ENCODE assay signal across 20 cellular contexts in the genomic region with DNA sequence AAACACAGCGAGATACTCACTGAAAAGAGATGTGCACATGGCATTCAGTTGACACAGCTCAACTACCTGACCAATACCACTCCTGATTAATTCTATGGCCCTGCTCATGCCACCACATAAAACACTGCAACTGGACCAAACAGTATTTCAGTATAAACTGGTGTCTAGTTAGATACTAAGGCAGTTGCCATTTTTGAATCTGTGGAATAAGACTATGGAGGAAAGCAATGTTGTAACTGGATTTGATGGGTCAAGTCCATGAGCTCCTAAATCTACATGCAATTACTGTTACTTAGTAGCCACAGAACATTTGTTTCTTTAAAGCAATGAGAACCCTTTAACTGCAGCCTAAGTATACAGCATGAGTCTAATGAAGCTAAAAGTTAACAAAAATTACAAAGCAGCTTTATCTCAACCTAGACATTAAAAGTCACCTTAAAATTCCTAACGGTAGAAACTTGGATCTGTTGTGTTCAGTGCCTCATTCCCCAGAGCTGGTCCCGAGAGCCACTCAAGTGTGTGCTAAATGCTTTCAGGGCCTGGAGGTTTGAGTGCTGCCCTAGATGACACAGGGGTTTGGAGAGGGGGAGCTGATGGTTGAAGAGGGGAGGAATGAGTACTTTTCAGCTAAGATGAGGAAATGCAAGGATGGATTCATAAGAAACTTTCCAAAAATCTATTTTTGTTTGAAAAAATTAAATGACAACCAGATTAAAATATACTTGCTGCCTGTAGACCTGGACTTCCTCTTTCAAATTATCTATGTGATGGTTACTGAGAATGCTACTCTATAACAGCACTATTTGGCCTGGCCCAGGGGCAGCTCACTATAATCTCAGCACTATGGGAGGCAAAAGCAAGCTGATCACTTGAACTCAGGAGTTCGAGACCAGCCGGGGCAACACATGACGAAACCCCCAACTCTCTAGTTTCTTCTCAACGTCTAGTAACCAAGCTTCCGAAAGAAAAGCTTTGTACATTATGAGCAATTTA. TPM values are rescaled to one million over a fixed set of nuclear protein-coding genes. Genes with fewer than 3 reads are reported as not detected.
DNase-seq lines count a peak whose midpoint lies in the region; ATAC-seq and TF ChIP-seq lines count a peak whose summit lies in the region.
"Had no signal": no experiment of that assay in that cellular context is flagged by ENCODE, and none has a peak within 500 bp of the region (broad histone marks: within the 10 kb centered on the region; RNA-seq: fewer than 3 reads in every experiment).

No MANE protein-coding gene starts in this region.

- peaks cover 79% of the 10 kb centered on the region for H4K20me1 ChIP-seq in Karpas-422 (ENCODE audit: insufficient read depth, low read depth, low read length)

- ATAC-seq in Right ventricle myocardium superior (ENCODE audit: poor library complexity) (no peak), GM19455 (IDR thresholded peaks at IDR 0.05; ENCODE audit: unreplicated experiment) (no peak), HG03175 (IDR thresholded peaks at IDR 0.05; ENCODE audit: unreplicated experiment) (no peak)
- ATAC-seq: effector memory CD8-positive, alpha-beta T cell; right cardiac atrium had no signal

- H3K36me3 Mint-ChIP-seq in activated T-helper 2 cell treated with anti-CD3 and anti-CD28 coated beads, Interferon-gamma antibody, Interleukin-2, Interleukin-4, amounts not matched to agents 10 μg/mL and 5 μg/mL and 100 μg/mL, durations not matched to agents 14 hours and 24 hours and 36 hours (ENCODE audit: low read depth) = peaks cover 95% of the 10 kb centered on the region
- peaks cover 65% of the 10 kb centered on the region for H3K36me3 Mint-ChIP-seq in type B pancreatic cell

- H3K27me3 Mint-ChIP-seq in activated T-helper 2 cell treated with anti-CD3 and anti-CD28 coated beads, Interferon-gamma antibody, Interleukin-2, Interleukin-4, amounts not matched to agents 10 μg/mL and 5 μg/mL and 100 μg/mL, durations not matched to agents 14 hours and 24 hours and 36 hours (ENCODE audit: low read depth) = no peaks in the 10 kb centered on the region
- no peaks in the 10 kb centered on the region for H3K27me3 Mint-ChIP-seq in type B pancreatic cell
- H3K27me3 Mint-ChIP-seq: effector memory CD8-positive, alpha-beta T cell had no signal

- H3K36me3 ChIP-seq in cardiac muscle cell (peaks cover 70% of the 10 kb centered on the region), Karpas-422 (ENCODE audit: insufficient read depth, low read length) (peaks cover 91% of the 10 kb centered on the region), vagina (peaks cover 0 to 69% of the 10 kb centered on the region in 2 donors)

- peak overlapping the region; percentile 63 for H3K27ac ChIP-seq in cardiac muscle cell
- peak overlapping the region; percentile 97 for H3K27ac ChIP-seq in Karpas-422 (ENCODE audit: low read length)
- H3K27ac ChIP-seq in vagina = no peak overlapping the region
- H3K27ac ChIP-seq: hepatocyte had no signal

- TF ChIP-seq CTCF in cardiac muscle cell (IDR thresholded peaks at IDR 0.05; ENCODE audit: low read depth, low read length) (no peak), type B pancreatic cell (conservative IDR thresholded peaks at IDR 0.05) (no peak), vagina (IDR thresholded peaks at IDR 0.05) (no peak)

- H3K27ac Mint-ChIP-seq in activated T-helper 2 cell treated with anti-CD3 and anti-CD28 coated beads, Interferon-gamma antibody, Interleukin-2, Interleukin-4, amounts not matched to agents 10 μg/mL and 5 μg/mL and 100 μg/mL, durations not matched to agents 14 hours and 24 hours and 36 hours = peak overlapping the region; percentile 66
- H3K27ac Mint-ChIP-seq in type B pancreatic cell = no peak overlapping the region

- H2AFZ ChIP-seq in Karpas-422 (ENCODE audit: low read length) = no peak overlapping the region
- H2AFZ ChIP-seq: hepatocyte had no signal

- H3K9ac ChIP-seq in Karpas-422 (ENCODE audit: low read length) = peak overlapping the region; percentile 20; the same call in 1 of the 2 replicates

- H3K4me3 ChIP-seq in cardiac muscle cell = no peak overlapping the region
- no peak overlapping the region for H3K4me3 ChIP-seq in Karpas-422 (ENCODE audit: low read length)
- no peak overlapping the region for H3K4me3 ChIP-seq in vagina
- H3K4me3 ChIP-seq: hepatocyte had no signal

- no peak overlapping the region for H3K4me2 ChIP-seq in Karpas-422 (ENCODE audit: low read depth, low read length, poor library complexity, severe bottlenecking)
- H3K4me2 ChIP-seq: hepatocyte had no signal

- no peak for DNase-seq in cardiac muscle cell (ENCODE audit: low read depth in 1 of 2, low spot score in 1 of 2)
- DNase-seq in Right ventricle myocardium superior = no peak
- no peak for DNase-seq in Karpas-422
- DNase-seq in activated T-helper 2 cell treated with anti-CD3 and anti-CD28 coated beads, Interferon-gamma antibody, Interleukin-2, Interleukin-4, amounts not matched to agents 10 μg/mL and 5 μg/mL and 100 μg/mL, durations not matched to agents 14 hours and 24 hours and 36 hours (ENCODE audit: low spot score) = no peak
- DNase-seq in type B pancreatic cell (ENCODE audit: extremely low spot score, unreplicated experiment) = no peak
- DNase-seq in vagina (ENCODE audit: extremely low spot score in 2 of 2) = no peak
- DNase-seq: activated T-cell treated with anti-CD3 and anti-CD28 coated beads, Interleukin-2, amount 50 U/mL, for 1 hour; AML-193; central memory CD4-positive, alpha-beta T cell; effector memory CD8-positive, alpha-beta T cell; kidney; midbrain; NCI-H1694 treated with DMSO at 0.1 percent for 48 hours; NCI-H446 treated with DMSO at 0.1 percent for 48 hours; nucleus accumbens; right cardiac atrium; substantia nigra had no signal

- no peaks in the 10 kb centered on the region for H3K9me3 ChIP-seq in cardiac muscle cell (ENCODE audit: low read depth)
- no peaks in the 10 kb centered on the region for H3K9me3 ChIP-seq in Karpas-422 (ENCODE audit: low read length)
- no peaks in the 10 kb centered on the region for H3K9me3 ChIP-seq in vagina

- H3K4me3 Mint-ChIP-seq in activated T-helper 2 cell treated with anti-CD3 and anti-CD28 coated beads, Interferon-gamma antibody, Interleukin-2, Interleukin-4, amounts not matched to agents 10 μg/mL and 5 μg/mL and 100 μg/mL, durations not matched to agents 14 hours and 24 hours and 36 hours (ENCODE audit: low read depth) = no peak overlapping the region
- H3K4me3 Mint-ChIP-seq in type B pancreatic cell = peak overlapping the region; percentile 47
- H3K4me3 Mint-ChIP-seq: effector memory CD8-positive, alpha-beta T cell had no signal

- peaks cover 81% of the 10 kb centered on the region for H3K79me2 ChIP-seq in Karpas-422 (ENCODE audit: low read length)

- H3K9me3 Mint-ChIP-seq in activated T-helper 2 cell treated with anti-CD3 and anti-CD28 coated beads, Interferon-gamma antibody, Interleukin-2, Interleukin-4, amounts not matched to agents 10 μg/mL and 5 μg/mL and 100 μg/mL, durations not matched to agents 14 hours and 24 hours and 36 hours = no peaks in the 10 kb centered on the region
- no peaks in the 10 kb centered on the region for H3K9me3 Mint-ChIP-seq in type B pancreatic cell
- H3K9me3 Mint-ChIP-seq: effector memory CD8-positive, alpha-beta T cell had no signal

- H3K4me1 ChIP-seq in cardiac muscle cell (ENCODE audit: low read depth) = peaks cover under 1% of the 10 kb centered on the region
- peaks cover 100% of the 10 kb centered on the region for H3K4me1 ChIP-seq in Karpas-422 (ENCODE audit: low read length)
- peaks cover 11% of the 10 kb centered on the region for H3K4me1 ChIP-seq in vagina

- intact Hi-C loops in Right ventricle myocardium superior (cut with DNase I) (no loop called here), vagina (cut with DNase I) (no loop called here)
- intact Hi-C loops in activated T-helper 2 cell treated with anti-CD3 and anti-CD28 coated beads, Interferon-gamma antibody, Interleukin-2, Interleukin-4, amounts not matched to agents 10 μg/mL and 5 μg/mL and 100 μg/mL, durations not matched to agents 14 hours and 24 hours and 36 hours (cut with micrococcal nuclease) = no loop called here

- no peak for TF ChIP-seq POLR2A in vagina (IDR thresholded peaks at IDR 0.05)

- H3K9me2 ChIP-seq in Karpas-422 (replicated peaks; ENCODE audit: insufficient read depth, low read length) = no peaks in the 10 kb centered on the region

- peaks cover 43% of the 10 kb centered on the region for H3K4me1 Mint-ChIP-seq in activated T-helper 2 cell treated with anti-CD3 and anti-CD28 coated beads, Interferon-gamma antibody, Interleukin-2, Interleukin-4, amounts not matched to agents 10 μg/mL and 5 μg/mL and 100 μg/mL, durations not matched to agents 14 hours and 24 hours and 36 hours (ENCODE audit: low read depth)
- peaks cover 16% of the 10 kb centered on the region for H3K4me1 Mint-ChIP-seq in type B pancreatic cell (ENCODE audit: unreplicated experiment)

- H3K27me3 ChIP-seq in cardiac muscle cell = no peaks in the 10 kb centered on the region
- H3K27me3 ChIP-seq in Karpas-422 (ENCODE audit: low read length) = no peaks in the 10 kb centered on the region
- H3K27me3 ChIP-seq in vagina = no peaks in the 10 kb centered on the region
- H3K27me3 ChIP-seq: hepatocyte had no signal

RNA-seq across cellular contexts. Expression of a gene that starts 15.6 kb away (rescaled TPM):
- total RNA-seq in cardiac muscle cell (95.4 and 144 TPM in 2 replicates), Right ventricle myocardium superior (39.9 TPM), type B pancreatic cell (ENCODE audit: low replicate concordance) (87.4 and 115 TPM in 2 replicates), vagina (159 TPM)
- polyA plus RNA-seq in cardiac muscle cell = 105 and 173 TPM in 2 replicates
- 195 and 298 TPM in 2 replicates for total RNA-seq in Karpas-422 (2014; rRNA removed; shearing (Covaris generic); ENCODE audit: low replicate concordance)
- 225 and 231 TPM in 2 replicates for total RNA-seq in activated T-helper 2 cell treated with anti-CD3 and anti-CD28 coated beads, Interferon-gamma antibody, Interleukin-2, Interleukin-4, amounts not matched to agents 10 μg/mL and 5 μg/mL and 100 μg/mL, durations not matched to agents 14 hours and 24 hours and 36 hours

RNA-seq across cellular contexts. Expression of a gene that starts 15.8 kb away (rescaled TPM):
- total RNA-seq in cardiac muscle cell (12.3 and 15.9 TPM in 2 replicates), Right ventricle myocardium superior (14.2 TPM), type B pancreatic cell (ENCODE audit: low replicate concordance) (31.2 and 32.7 TPM in 2 replicates), vagina (8.6 TPM)
- polyA plus RNA-seq in cardiac muscle cell = 27.2 and 34.9 TPM in 2 replicates
- 23.3 and 26.5 TPM in 2 replicates for total RNA-seq in Karpas-422 (2014; rRNA removed; shearing (Covaris generic); ENCODE audit: low replicate concordance)
- total RNA-seq in activated T-helper 2 cell treated with anti-CD3 and anti-CD28 coated beads, Interferon-gamma antibody, Interleukin-2, Interleukin-4, amounts not matched to agents 10 μg/mL and 5 μg/mL and 100 μg/mL, durations not matched to agents 14 hours and 24 hours and 36 hours = 30.0 and 33.0 TPM in 2 replicates
